ENCODE assay signal across 8 cellular contexts in genomic region chrX:73855546-73855945, GRCh38. TPM values are rescaled to one million over a fixed set of nuclear protein-coding genes. Genes with fewer than 3 reads are reported as not detected.
DNase-seq lines count a peak whose midpoint lies in the region; ATAC-seq and TF ChIP-seq lines count a peak whose summit lies in the region.

No MANE protein-coding gene starts in this region.

- no peak overlapping the region for H3K4me3 ChIP-seq in epithelial cell of proximal tubule (ENCODE audit: low read depth, low read length)

- H3K9me3 Mint-ChIP-seq in nephron, result peaks cover 13% of the 10 kb centered on the region
- H3K9me3 Mint-ChIP-seq in stimulated activated naive CD8-positive, alpha-beta T cell treated with anti-CD3 and anti-CD28 coated beads, Interleukin-15, amount 100 ng/mL, for 72 hours, result peaks cover 0 to 6% of the 10 kb centered on the region in 2 donors

- H3K36me3 Mint-ChIP-seq in nephron (ENCODE audit: low read depth), result no peaks in the 10 kb centered on the region

- H3K4me1 Mint-ChIP-seq in nephron, result no peaks in the 10 kb centered on the region
- H3K4me1 Mint-ChIP-seq in stimulated activated naive CD8-positive, alpha-beta T cell treated with anti-CD3 and anti-CD28 coated beads, Interleukin-15, amount 100 ng/mL, for 72 hours, result no peaks in the 10 kb centered on the region

- DNase-seq in DMS114 treated with DMSO at 0.1 percent for 48 hours (lab: John Stamatoyannopoulos, UW; ENCODE audit: unreplicated experiment), result peak; percentile 27
- peak; percentile 38 for DNase-seq in NOMO-1 treated with DMSO at 0.1 percent for 48 hours (lab: John Stamatoyannopoulos, UW; ENCODE audit: unreplicated experiment)
- DNase-seq in activated CD8-positive, alpha-beta memory T cell treated with anti-CD3 and anti-CD28 coated beads, Interleukin-2, amount 50 U/mL, for 4 hours, result peak; percentile 71
- no peak for DNase-seq in epithelial cell of proximal tubule (ENCODE audit: low read depth)
- peak; percentile 44 to 55 for DNase-seq in stimulated activated naive CD8-positive, alpha-beta T cell treated with anti-CD3 and anti-CD28 coated beads, Interleukin-15, amount 100 ng/mL, for 72 hours

- peak overlapping the region in 2 of 3 experiments; percentile 14 to 18 for H3K27ac Mint-ChIP-seq in nephron
- no peak overlapping the region for H3K27ac Mint-ChIP-seq in stimulated activated naive CD8-positive, alpha-beta T cell treated with anti-CD3 and anti-CD28 coated beads, Interleukin-15, amount 100 ng/mL, for 72 hours

- H3K27me3 Mint-ChIP-seq in nephron (ENCODE audit: low read depth), result no peaks in the 10 kb centered on the region
- H3K27me3 Mint-ChIP-seq in stimulated activated naive CD8-positive, alpha-beta T cell treated with anti-CD3 and anti-CD28 coated beads, Interleukin-15, amount 100 ng/mL, for 72 hours, result no peaks in the 10 kb centered on the region

- ATAC-seq in HG03432 (IDR thresholded peaks at IDR 0.05; ENCODE audit: unreplicated experiment), result peak; percentile 61
- peak; percentile 68 for ATAC-seq in stimulated activated naive CD8-positive, alpha-beta T cell treated with anti-CD3 and anti-CD28 coated beads, Interleukin-15, amount 100 ng/mL, for 72 hours
- no peak for ATAC-seq in HG02623 (IDR thresholded peaks at IDR 0.05; ENCODE audit: unreplicated experiment)

- H3K4me3 Mint-ChIP-seq in nephron, result no peak overlapping the region
- H3K4me3 Mint-ChIP-seq in stimulated activated naive CD8-positive, alpha-beta T cell treated with anti-CD3 and anti-CD28 coated beads, Interleukin-15, amount 100 ng/mL, for 72 hours, result no peak overlapping the region

- TF ChIP-seq CTCF in epithelial cell of proximal tubule (conservative IDR thresholded peaks at IDR 0.05; ENCODE audit: low read depth, low read length) (peak; percentile 73), nephron (IDR thresholded peaks at IDR 0.05; ENCODE audit: unreplicated experiment in 3 of 3) (peak; percentile 75 to 83 (median 77))

RNA-seq across cellular contexts. Expression of gene XIST, which starts 3.0 kb away (rescaled TPM):
- not detected in 2 replicates for total RNA-seq in epithelial cell of proximal tubule

Comparison
In these comparisons a context has a peak if more than half of its experiments do, and no peak if none do; other contexts are left out.
1. H3K27ac Mint-ChIP-seq: peak in nephron (2 of 3); none in stimulated activated naive CD8-positive, alpha-beta T cell treated with anti-CD3 and anti-CD28 coated beads, Interleukin-15, amount 100 ng/mL, for 72 hours (0 of 2).